Comparison of ENCODE assay signal across 1 cellular context in genomic region chr1:51648180-51649109, GRCh38.
A peak's percentile ranks its signal among the peaks of the same experiment; 100 is the strongest.
TF ChIP-seq lines count a peak whose summit lies in the region.

No MANE protein-coding gene starts in this region.

TF ChIP-seq in K562, 482 proteins besides CTCF, POLR2A, EP300 and RAD21 (continued from another document and continues in another):
- TF ChIP-seq, protein P1, sequence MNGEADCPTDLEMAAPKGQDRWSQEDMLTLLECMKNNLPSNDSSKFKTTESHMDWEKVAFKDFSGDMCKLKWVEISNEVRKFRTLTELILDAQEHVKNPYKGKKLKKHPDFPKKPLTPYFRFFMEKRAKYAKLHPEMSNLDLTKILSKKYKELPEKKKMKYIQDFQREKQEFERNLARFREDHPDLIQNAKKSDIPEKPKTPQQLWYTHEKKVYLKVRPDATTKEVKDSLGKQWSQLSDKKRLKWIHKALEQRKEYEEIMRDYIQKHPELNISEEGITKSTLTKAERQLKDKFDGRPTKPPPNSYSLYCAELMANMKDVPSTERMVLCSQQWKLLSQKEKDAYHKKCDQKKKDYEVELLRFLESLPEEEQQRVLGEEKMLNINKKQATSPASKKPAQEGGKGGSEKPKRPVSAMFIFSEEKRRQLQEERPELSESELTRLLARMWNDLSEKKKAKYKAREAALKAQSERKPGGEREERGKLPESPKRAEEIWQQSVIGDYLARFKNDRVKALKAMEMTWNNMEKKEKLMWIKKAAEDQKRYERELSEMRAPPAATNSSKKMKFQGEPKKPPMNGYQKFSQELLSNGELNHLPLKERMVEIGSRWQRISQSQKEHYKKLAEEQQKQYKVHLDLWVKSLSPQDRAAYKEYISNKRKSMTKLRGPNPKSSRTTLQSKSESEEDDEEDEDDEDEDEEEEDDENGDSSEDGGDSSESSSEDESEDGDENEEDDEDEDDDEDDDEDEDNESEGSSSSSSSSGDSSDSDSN (IDR thresholded peaks at IDR 0.05; ENCODE audit: borderline replicate concordance in 1 of 2, low read depth in 2 of 2, low read length in 2 of 2), result peak in 1 of 2 experiments; percentile 87; a peak in 2 of 4 replicates
- TF ChIP-seq NFE2 (IDR thresholded peaks at IDR 0.05; ENCODE audit: low read depth) (peak; percentile 22; the same call in 1 of the 2 replicates), HDAC2 (IDR thresholded peaks at IDR 0.05) (peak; percentile 92), ZKSCAN1 (IDR thresholded peaks at IDR 0.05; ENCODE audit: low read depth, low read length) (peak; percentile 11; the same call in 1 of the 2 replicates), GABPB2 (CRISPR knock-in tag; conservative IDR thresholded peaks at IDR 0.05) (no peak), ZSCAN29 (IDR thresholded peaks at IDR 0.05) (no peak), ZNF263 (CRISPR knock-in tag; IDR thresholded peaks at IDR 0.05; ENCODE audit: borderline replicate concordance) (no peak), RBM22 (IDR thresholded peaks at IDR 0.05; ENCODE audit: low read depth, low read length, poor library complexity, severe bottlenecking) (no peak), HMG20B (CRISPR knock-in tag; IDR thresholded peaks at IDR 0.05) (no peak), TFAM (CRISPR knock-in tag; conservative IDR thresholded peaks at IDR 0.05) (no peak), ZNF316 (IDR thresholded peaks at IDR 0.05) (no peak), MAZ (CRISPR knock-in tag; conservative IDR thresholded peaks at IDR 0.05 in 1 of 2, IDR thresholded peaks at IDR 0.05 in 1 of 2) (no peak; a peak in 1 of 4 replicates), ZNF347 (CRISPR knock-in tag; IDR thresholded peaks at IDR 0.05; ENCODE audit: low read depth) (no peak), HDAC3 (IDR thresholded peaks at IDR 0.05; ENCODE audit: borderline replicate concordance, partially characterized antibody) (no peak), ZNF41 (CRISPR knock-in tag; conservative IDR thresholded peaks at IDR 0.05) (no peak), HCFC1 (IDR thresholded peaks at IDR 0.05; ENCODE audit: low read depth, low read length) (no peak), SNIP1 (IDR thresholded peaks at IDR 0.05; ENCODE audit: low read depth) (no peak), OTX1 (CRISPR knock-in tag; IDR thresholded peaks at IDR 0.05) (no peak), NR2C1 (IDR thresholded peaks at IDR 0.05) (peak; percentile 92), NR2C1 (tag; IDR thresholded peaks at IDR 0.05) (peak; percentile 94), DPF2 (IDR thresholded peaks at IDR 0.05) (peak; percentile 61), SIN3B (IDR thresholded peaks at IDR 0.05; ENCODE audit: low read depth) (no peak), RBM14 (IDR thresholded peaks at IDR 0.05; ENCODE audit: borderline replicate concordance, insufficient read depth, low read depth, low read length) (no peak), FOXJ2 (tag; IDR thresholded peaks at IDR 0.05) (no peak), RCOR1 (IDR thresholded peaks at IDR 0.05; ENCODE audit: borderline replicate concordance in 1 of 2, low read depth in 2 of 2, low read length in 2 of 2) (peak in 1 of 2 experiments; percentile 94; a peak in 1 of 4 replicates), RFX1 (IDR thresholded peaks at IDR 0.05) (no peak), FOXJ3 (CRISPR knock-in tag; IDR thresholded peaks at IDR 0.05) (no peak), GTF2F1 (IDR thresholded peaks at IDR 0.05; ENCODE audit: low read depth, low read length) (no peak), MYC (IDR thresholded peaks at IDR 0.05; ENCODE audit: low read depth, low read length) (no peak; the same call in 1 of the 2 replicates), MYC (CRISPR knock-in tag; IDR thresholded peaks at IDR 0.05; ENCODE audit: borderline replicate concordance, low read depth) (no peak), ZBTB7A (IDR thresholded peaks at IDR 0.05; ENCODE audit: borderline replicate concordance, control insufficient read depth, low read depth, low read length) (no peak), POLR2G (IDR thresholded peaks at IDR 0.05; ENCODE audit: low read depth, low read length) (no peak), SREBF1 (IDR thresholded peaks at IDR 0.05; ENCODE audit: borderline replicate concordance, low read depth, low read length) (no peak), ELF1 (tag; IDR thresholded peaks at IDR 0.05) (peak; percentile 52; the same call in 1 of the 2 replicates), ZNF584 (CRISPR knock-in tag; IDR thresholded peaks at IDR 0.05; ENCODE audit: low read depth) (no peak), NR2C2 (CRISPR knock-in tag; IDR thresholded peaks at IDR 0.05) (no peak), NR2C2 (tag; IDR thresholded peaks at IDR 0.05) (peak; percentile 95), ZNF224 (CRISPR knock-in tag; IDR thresholded peaks at IDR 0.05) (no peak), NR1H2 (CRISPR knock-in tag; IDR thresholded peaks at IDR 0.05) (no peak), E4F1 (CRISPR knock-in tag; IDR thresholded peaks at IDR 0.05; ENCODE audit: borderline replicate concordance) (no peak), RHOXF2B (CRISPR knock-in tag; conservative IDR thresholded peaks at IDR 0.05) (no peak), FOSL1 (tag; conservative IDR thresholded peaks at IDR 0.05) (peak; percentile 60; the same call in 1 of the 2 replicates), ZNF274 (IDR thresholded peaks at IDR 0.05; ENCODE audit: borderline replicate concordance, low read depth, low read length) (no peak), ETV5 (CRISPR knock-in tag; IDR thresholded peaks at IDR 0.05; ENCODE audit: low read depth) (peak; percentile 65; the same call in 1 of the 2 replicates), SP1 (CRISPR knock-in tag; IDR thresholded peaks at IDR 0.05) (peak; percentile 39; the same call in 1 of the 2 replicates), NKRF (IDR thresholded peaks at IDR 0.05; ENCODE audit: borderline replicate concordance) (no peak), HNRNPL (IDR thresholded peaks at IDR 0.05; ENCODE audit: low read depth, low read length) (no peak), SAFB2 (IDR thresholded peaks at IDR 0.05; ENCODE audit: borderline replicate concordance, low read depth, low read length, severe bottlenecking) (no peak), POU5F1 (IDR thresholded peaks at IDR 0.05; ENCODE audit: borderline replicate concordance, low read depth, low read length, partially characterized antibody) (no peak), SIRT6 (IDR thresholded peaks at IDR 0.05; ENCODE audit: low read depth, low read length) (no peak), HSF4 (CRISPR knock-in tag; IDR thresholded peaks at IDR 0.05; ENCODE audit: borderline replicate concordance) (no peak), CHAMP1 (IDR thresholded peaks at IDR 0.05) (0 out of 2 replicates have a peak, but pooled peaks have one; percentile 26), XRCC4 (IDR thresholded peaks at IDR 0.05; ENCODE audit: extremely low read depth, insufficient read depth, insufficient read length) (no peak)
- TF ChIP-seq, protein P2, sequence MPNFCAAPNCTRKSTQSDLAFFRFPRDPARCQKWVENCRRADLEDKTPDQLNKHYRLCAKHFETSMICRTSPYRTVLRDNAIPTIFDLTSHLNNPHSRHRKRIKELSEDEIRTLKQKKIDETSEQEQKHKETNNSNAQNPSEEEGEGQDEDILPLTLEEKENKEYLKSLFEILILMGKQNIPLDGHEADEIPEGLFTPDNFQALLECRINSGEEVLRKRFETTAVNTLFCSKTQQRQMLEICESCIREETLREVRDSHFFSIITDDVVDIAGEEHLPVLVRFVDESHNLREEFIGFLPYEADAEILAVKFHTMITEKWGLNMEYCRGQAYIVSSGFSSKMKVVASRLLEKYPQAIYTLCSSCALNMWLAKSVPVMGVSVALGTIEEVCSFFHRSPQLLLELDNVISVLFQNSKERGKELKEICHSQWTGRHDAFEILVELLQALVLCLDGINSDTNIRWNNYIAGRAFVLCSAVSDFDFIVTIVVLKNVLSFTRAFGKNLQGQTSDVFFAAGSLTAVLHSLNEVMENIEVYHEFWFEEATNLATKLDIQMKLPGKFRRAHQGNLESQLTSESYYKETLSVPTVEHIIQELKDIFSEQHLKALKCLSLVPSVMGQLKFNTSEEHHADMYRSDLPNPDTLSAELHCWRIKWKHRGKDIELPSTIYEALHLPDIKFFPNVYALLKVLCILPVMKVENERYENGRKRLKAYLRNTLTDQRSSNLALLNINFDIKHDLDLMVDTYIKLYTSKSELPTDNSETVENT (CRISPR knock-in tag; IDR thresholded peaks at IDR 0.05), result no peak
- TF ChIP-seq, protein P3, sequence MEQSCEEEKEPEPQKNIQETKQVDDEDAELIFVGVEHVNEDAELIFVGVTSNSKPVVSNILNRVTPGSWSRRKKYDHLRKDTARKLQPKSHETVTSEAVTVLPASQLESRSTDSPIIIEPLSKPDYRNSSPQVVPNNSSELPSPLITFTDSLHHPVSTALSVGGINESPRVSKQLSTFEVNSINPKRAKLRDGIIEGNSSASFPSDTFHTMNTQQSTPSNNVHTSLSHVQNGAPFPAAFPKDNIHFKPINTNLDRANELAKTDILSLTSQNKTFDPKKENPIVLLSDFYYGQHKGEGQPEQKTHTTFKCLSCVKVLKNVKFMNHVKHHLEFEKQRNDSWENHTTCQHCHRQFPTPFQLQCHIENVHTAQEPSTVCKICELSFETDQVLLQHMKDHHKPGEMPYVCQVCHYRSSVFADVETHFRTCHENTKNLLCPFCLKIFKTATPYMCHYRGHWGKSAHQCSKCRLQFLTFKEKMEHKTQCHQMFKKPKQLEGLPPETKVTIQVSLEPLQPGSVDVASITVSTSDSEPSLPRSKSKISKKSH (CRISPR knock-in tag; IDR thresholded peaks at IDR 0.05), result no peak
- TF ChIP-seq, protein P4, sequence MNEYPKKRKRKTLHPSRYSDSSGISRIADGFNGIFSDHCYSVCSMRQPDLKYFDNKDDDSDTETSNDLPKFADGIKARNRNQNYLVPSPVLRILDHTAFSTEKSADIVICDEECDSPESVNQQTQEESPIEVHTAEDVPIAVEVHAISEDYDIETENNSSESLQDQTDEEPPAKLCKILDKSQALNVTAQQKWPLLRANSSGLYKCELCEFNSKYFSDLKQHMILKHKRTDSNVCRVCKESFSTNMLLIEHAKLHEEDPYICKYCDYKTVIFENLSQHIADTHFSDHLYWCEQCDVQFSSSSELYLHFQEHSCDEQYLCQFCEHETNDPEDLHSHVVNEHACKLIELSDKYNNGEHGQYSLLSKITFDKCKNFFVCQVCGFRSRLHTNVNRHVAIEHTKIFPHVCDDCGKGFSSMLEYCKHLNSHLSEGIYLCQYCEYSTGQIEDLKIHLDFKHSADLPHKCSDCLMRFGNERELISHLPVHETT (CRISPR knock-in tag; conservative IDR thresholded peaks at IDR 0.05 in 1 of 2, IDR thresholded peaks at IDR 0.05 in 1 of 2), result no peak
